9 cellular contexts compared by ENCODE assay signal in genomic region chr2:96203130-96204028, GRCh38. TPM values are rescaled to one million over a fixed set of nuclear protein-coding genes. Genes with fewer than 3 reads are reported as not detected.
DNase-seq lines count a peak whose midpoint lies in the region; ATAC-seq, FAIRE-seq and TF ChIP-seq lines count a peak whose summit lies in the region.
"Had no signal": no experiment of that assay in that cellular context is flagged by ENCODE, and none has a peak within 500 bp of the region (broad histone marks: within the 10 kb centered on the region; RNA-seq: fewer than 3 reads in every experiment).

No MANE protein-coding gene starts in this region.

- H3K27me3 ChIP-seq in GM23248 (replicated peaks; ENCODE audit: insufficient read depth) (no peaks in the 10 kb centered on the region), K562 (ENCODE audit: control insufficient read depth in 2 of 2, insufficient read depth in 2 of 2, low read length in 2 of 2) (no peaks in the 10 kb centered on the region), mucosa of stomach (ENCODE audit: control insufficient read depth, insufficient read depth, low read length) (no peaks in the 10 kb centered on the region), A673 (replicated peaks; ENCODE audit: insufficient read depth, low read depth, low read length, poor library complexity) (no peaks in the 10 kb centered on the region)
- H3K27me3 ChIP-seq: uterus had no signal

- WGBS in GM23248 (ENCODE audit: low coverage in 1 of 2, low lambda C conversion rate in 2 of 2, missing lambda C conversion rate in 2 of 2), 2 experiments, result 57 to 65% methylated on average over 9 of the region's 9 CpGs
- 69% methylated on average over 9 of the region's 9 CpGs for WGBS in K562 (ENCODE audit: insufficient coverage, low coverage, missing lambda C conversion rate)

- in situ Hi-C loops in GM23248 (cut with MboI), result no loop called here
- in situ Hi-C loops in K562 (cut with MboI), result no loop called here

- no peak for TF ChIP-seq POLR2A in K562 (conservative IDR thresholded peaks at IDR 0.05)

- POLR2A ChIA-PET in K562 (lab: Yijun Ruan, JAX), result interaction anchor here (0.9 to 1.4 kb wide), 2 partner anchors 18 to 29 kb away, joined by 3 to 4 read pairs; no protein-coding TSS in a partner anchor
- POLR2A ChIA-PET in A673 (lab: Charles Lee; ENCODE audit: low non-redundant PET), result no interaction called here

- H3K4me3 ChIP-seq in AG10803 (ENCODE audit: low read length) (peak overlapping the region; percentile 6; the same call in 1 of the 2 replicates), GM23248 (peak overlapping the region; percentile 43), K562 (no peak overlapping the region), mucosa of stomach (ENCODE audit: low read length) (no peak overlapping the region), A673 (ENCODE audit: low read depth, low read length, poor library complexity, severe bottlenecking) (no peak overlapping the region)
- H3K4me3 ChIP-seq: uterus had no signal

- BruUV-seq in K562 (replicated peaks; lab: Mats Ljungman, UMichigan), result no TSS peak
- BruUV-seq in A673 (replicated peaks; lab: Mats Ljungman, UMichigan), result no TSS peak

- peaks cover 8% of the 10 kb centered on the region; the same call in 1 of the 2 replicates for H4K20me1 ChIP-seq in GM23248 (ENCODE audit: insufficient read depth)
- H4K20me1 ChIP-seq in K562 (replicated peaks; ENCODE audit: control insufficient read depth, insufficient read depth, low read length), result peaks cover 34% of the 10 kb centered on the region

- ATAC-seq in K562 (no peak), HG02798 (IDR thresholded peaks at IDR 0.05; ENCODE audit: poor library complexity, unreplicated experiment) (no peak)

- no peak for FAIRE-seq in K562 (lab: Jason Lieb, UNC)

- TF ChIP-seq EP300 in K562 (IDR thresholded peaks at IDR 0.05; ENCODE audit: low read length), result no peak

- no peaks in the 10 kb centered on the region for H3K9me2 ChIP-seq in GM23248 (ENCODE audit: insufficient read depth)

- CTCF ChIA-PET in K562 (lab: Yijun Ruan, JAX; ENCODE audit: low intra/inter-chr PET ratio) (no interaction called here), A673 (lab: Charles Lee) (interaction anchor here (0.7 kb wide), 1 partner anchor 29 kb away, joined by 3 read pairs; no protein-coding TSS in a partner anchor)

- H3K4me2 ChIP-seq in GM23248 (ENCODE audit: unreplicated experiment) (peak overlapping the region; percentile 68), K562 (ENCODE audit: insufficient read depth, low read length) (peak overlapping the region; percentile 2)

- no peak for TF ChIP-seq RAD21 in K562 (CRISPR knock-in tag; conservative IDR thresholded peaks at IDR 0.05 in 1 of 2, IDR thresholded peaks at IDR 0.05 in 1 of 2)

- DNase-seq in AG10803 (ENCODE audit: low read depth), result no peak
- DNase-seq in GM23248, result peak; percentile 51
- no peak for DNase-seq in K562 (ENCODE audit: extremely low read depth in 1 of 4, low spot score in 3 of 4)
- DNase-seq in A673 (ENCODE audit: low spot score), result no peak
- DNase-seq in stimulated activated CD4-positive, alpha-beta T cell treated with anti-CD3 and anti-CD28 coated beads, Interleukin-12 subunit alpha, Interleukin-12 subunit beta, amount 100 ng/mL, for 4 hours, result no peak
- no peak for DNase-seq in GDM1 (lab: John Stamatoyannopoulos, UW)
- DNase-seq: uterus had no signal

- H3K4me1 ChIP-seq in GM23248 (ENCODE audit: insufficient read depth), result peaks cover 73% of the 10 kb centered on the region
- H3K4me1 ChIP-seq in K562 (replicated peaks in 1 of 2; ENCODE audit: control insufficient read depth in 2 of 2, insufficient read depth in 2 of 2, low read length in 2 of 2), result peaks cover 18 to 37% of the 10 kb centered on the region in 2 experiments
- H3K4me1 ChIP-seq in mucosa of stomach (ENCODE audit: control insufficient read depth, insufficient read depth, low read length), result peaks cover 42% of the 10 kb centered on the region
- H3K4me1 ChIP-seq in A673 (ENCODE audit: insufficient read depth, low read length, poor library complexity, severe bottlenecking), result peaks cover 21% of the 10 kb centered on the region

- H3K9me1 ChIP-seq in K562 (ENCODE audit: control insufficient read depth, insufficient read depth, low read length), result peaks cover 1% of the 10 kb centered on the region

- H3K79me2 ChIP-seq in GM23248 (ENCODE audit: insufficient read depth), result peaks cover 96% of the 10 kb centered on the region
- peaks cover 99% of the 10 kb centered on the region for H3K79me2 ChIP-seq in K562 (ENCODE audit: control insufficient read depth, insufficient read depth, low read length)

- H3K9me3 ChIP-seq in GM23248 (ENCODE audit: low read depth) (no peaks in the 10 kb centered on the region), K562 (replicated peaks; ENCODE audit: control insufficient read depth, insufficient read depth, low read depth, low read length) (no peaks in the 10 kb centered on the region), mucosa of stomach (ENCODE audit: control insufficient read depth, low read length) (no peaks in the 10 kb centered on the region), A673 (ENCODE audit: low read depth, low read length, poor library complexity, severe bottlenecking) (no peaks in the 10 kb centered on the region)
- H3K9me3 ChIP-seq: uterus had no signal

- H2AFZ ChIP-seq in GM23248 (no peak overlapping the region), K562 (ENCODE audit: low read depth, low read length) (no peak overlapping the region)

- H3F3A ChIP-seq in GM23248 (ENCODE audit: insufficient read depth), result peaks cover 60% of the 10 kb centered on the region

- H3K36me3 ChIP-seq in GM23248 (ENCODE audit: low read depth) (no peaks in the 10 kb centered on the region), K562 (ENCODE audit: control insufficient read depth, insufficient read depth, low read length) (peaks cover 63% of the 10 kb centered on the region), mucosa of stomach (ENCODE audit: control insufficient read depth, insufficient read depth, low read length) (no peaks in the 10 kb centered on the region), A673 (ENCODE audit: insufficient read depth, low read length, poor library complexity, severe bottlenecking) (no peaks in the 10 kb centered on the region)
- H3K36me3 ChIP-seq: uterus had no signal

- intact Hi-C loops in K562 (cut with micrococcal nuclease) (no loop called here), A673 (cut with micrococcal nuclease; ENCODE audit: unreplicated experiment) (no loop called here)

- TF ChIP-seq CTCF in AG10803 (conservative IDR thresholded peaks at IDR 0.05; ENCODE audit: low read length) (no peak), K562 (IDR thresholded peaks at IDR 0.05 in 2 of 3, conservative IDR thresholded peaks at IDR 0.05 in 1 of 3; ENCODE audit: insufficient read depth in 2 of 3, low read depth in 1 of 3, low read length in 3 of 3) (no peak), A673 (conservative IDR thresholded peaks at IDR 0.05; ENCODE audit: low read depth, low read length) (no peak)

- H3K9ac ChIP-seq in GM23248, result peak overlapping the region; percentile 78
- H3K9ac ChIP-seq in K562 (ENCODE audit: insufficient read depth in 1 of 2, low read depth in 2 of 2, low read length in 2 of 2), result no peak overlapping the region; a peak in 2 of 4 replicates
- H3K9ac ChIP-seq in mucosa of stomach (ENCODE audit: low read length), result peak overlapping the region; percentile 26

- H3K27ac ChIP-seq in GM23248, result peak overlapping the region; percentile 85
- peak overlapping the region; percentile 5; the same call in 1 of the 3 replicates for H3K27ac ChIP-seq in K562 (ENCODE audit: extremely low read depth, low read depth, low read length)
- no peak overlapping the region for H3K27ac ChIP-seq in A673 (ENCODE audit: low read depth, low read length, poor library complexity, severe bottlenecking)

RNA-seq across cellular contexts. Expression of gene STARD7, which starts 5.2 kb away (rescaled TPM):
- 120 and 129 TPM in 2 replicates for total RNA-seq in GM23248 (2014; rRNA removed; shearing (Covaris generic))
- polyA plus RNA-seq in GM23248 (2016; fragmentation: Nextera tagmentation; extraction: Ambion mirVana), result 93.3 and 94.2 TPM in 2 replicates
- 162 and 181 TPM in 2 replicates for total RNA-seq in K562 (2011; cell fraction: chromatin; rRNA removed; ENCODE audit: low replicate concordance)
- 102 and 117 TPM in 2 replicates for total RNA-seq in K562 (2011; cell fraction: nucleolus; rRNA removed)
- total RNA-seq in K562 (2011; cell fraction: nucleoplasm; rRNA removed), result 122 and 139 TPM in 2 replicates
- total RNA-seq in K562 (2014; rRNA removed), result 147 and 306 TPM in 2 replicates
- 173 and 193 TPM in 2 replicates for total RNA-seq in K562 (2014; rRNA removed; fragmentation: Illumina TruSeq; extraction: Trizol)
- total RNA-seq in K562 (2015; rRNA removed; fragmentation: Illumina TruSeq; extraction: Trizol), result 170 and 173 TPM in 2 replicates
- 192 and 196 TPM in 2 replicates for total RNA-seq in K562 (2021)
- polyA plus RNA-seq in K562 (2011; rRNA removed), result 95.3 and 108 TPM in 2 replicates
- polyA plus RNA-seq in K562 (2011; cell fraction: cytosol; rRNA removed), result 41.7 and 76.2 TPM in 2 replicates
- 118 and 127 TPM in 2 replicates for polyA plus RNA-seq in K562 (2011; cell fraction: nucleus; rRNA removed)
- 80.3 and 106 TPM in 2 replicates for polyA plus RNA-seq in K562 (2012)
- 136 and 145 TPM in 2 replicates for polyA plus RNA-seq in K562 (2014; fragmentation: Illumina TruSeq; extraction: Trizol)
- polyA plus RNA-seq in K562 (2014; fragmentation: Nextera tagmentation; extraction: Ambion mirVana), result 100 to 1,000 TPM in 1 of 2 experiments, 10 to 100 TPM in 1; 90.9 to 140 TPM
- polyA plus RNA-seq in K562 (2014; rRNA removed), result 103 and 122 TPM in 2 replicates
- 143 and 146 TPM in 2 replicates for polyA minus RNA-seq in K562 (2011; rRNA and poly(A)+ RNA removed)
- 72.4 and 78.6 TPM in 2 replicates for polyA minus RNA-seq in K562 (2011; cell fraction: cytosol; rRNA and poly(A)+ RNA removed)
- 76.7 and 83.3 TPM in 2 replicates for polyA minus RNA-seq in K562 (2011; cell fraction: nucleus; rRNA and poly(A)+ RNA removed)
- total RNA-seq in A673 (2021), result 189 and 201 TPM in 2 replicates

RNA-seq across cellular contexts. Expression of gene DUSP2, which starts 58.1 kb away (rescaled TPM):
- 2.4 and 8.8 TPM in 2 replicates for total RNA-seq in GM23248 (2014; rRNA removed; shearing (Covaris generic))
- polyA plus RNA-seq in GM23248 (2016; fragmentation: Nextera tagmentation; extraction: Ambion mirVana), result 3.1 and 3.3 TPM in 2 replicates
- 0.16 TPM in 1 of 2 replicates, not detected in the other for total RNA-seq in K562 (2011; cell fraction: chromatin; rRNA removed; ENCODE audit: low replicate concordance)
- 0.33 TPM in 1 of 2 replicates, not detected in the other for total RNA-seq in K562 (2011; cell fraction: nucleolus; rRNA removed)
- total RNA-seq in K562 (2011; cell fraction: nucleoplasm; rRNA removed), result not detected in 2 replicates
- not detected in 2 replicates for total RNA-seq in K562 (2014; rRNA removed)
- not detected in 2 replicates for total RNA-seq in K562 (2014; rRNA removed; fragmentation: Illumina TruSeq; extraction: Trizol)
- total RNA-seq in K562 (2015; rRNA removed; fragmentation: Illumina TruSeq; extraction: Trizol), result not detected in 2 replicates
- 0.18 and 0.42 TPM in 2 replicates for total RNA-seq in K562 (2021)
- 0.04 TPM in 1 of 2 replicates, not detected in the other for polyA plus RNA-seq in K562 (2011; rRNA removed)
- 0.06 and 0.07 TPM in 2 replicates for polyA plus RNA-seq in K562 (2011; cell fraction: cytosol; rRNA removed)
- polyA plus RNA-seq in K562 (2011; cell fraction: nucleus; rRNA removed), result 0.14 and 0.64 TPM in 2 replicates
- 0.08 TPM in 1 of 2 replicates, not detected in the other for polyA plus RNA-seq in K562 (2012)
- not detected in 2 replicates for polyA plus RNA-seq in K562 (2014; fragmentation: Illumina TruSeq; extraction: Trizol)
- not detected for polyA plus RNA-seq in K562 (2014; fragmentation: Nextera tagmentation; extraction: Ambion mirVana)
- polyA plus RNA-seq in K562 (2014; rRNA removed), result not detected in 2 replicates
- not detected in 2 replicates for polyA minus RNA-seq in K562 (2011; rRNA and poly(A)+ RNA removed)
- polyA minus RNA-seq in K562 (2011; cell fraction: cytosol; rRNA and poly(A)+ RNA removed), result 0.76 and 1.8 TPM in 2 replicates
- 0.40 and 0.89 TPM in 2 replicates for polyA minus RNA-seq in K562 (2011; cell fraction: nucleus; rRNA and poly(A)+ RNA removed)
- 0.50 and 1.4 TPM in 2 replicates for total RNA-seq in A673 (2021)

Comparison
In these comparisons a context has a peak if more than half of its experiments do, and no peak if none do; other contexts are left out.
1. H3K4me3 ChIP-seq: peak in AG10803 (single experiment) and GM23248 (single experiment); none in K562 (single experiment), mucosa of stomach (single experiment) and A673 (single experiment).
2. H3K9ac ChIP-seq: peak in GM23248 (single experiment) and mucosa of stomach (single experiment); none in K562 (0 of 2).